16 cellular contexts compared by ENCODE assay signal in the genomic region with DNA sequence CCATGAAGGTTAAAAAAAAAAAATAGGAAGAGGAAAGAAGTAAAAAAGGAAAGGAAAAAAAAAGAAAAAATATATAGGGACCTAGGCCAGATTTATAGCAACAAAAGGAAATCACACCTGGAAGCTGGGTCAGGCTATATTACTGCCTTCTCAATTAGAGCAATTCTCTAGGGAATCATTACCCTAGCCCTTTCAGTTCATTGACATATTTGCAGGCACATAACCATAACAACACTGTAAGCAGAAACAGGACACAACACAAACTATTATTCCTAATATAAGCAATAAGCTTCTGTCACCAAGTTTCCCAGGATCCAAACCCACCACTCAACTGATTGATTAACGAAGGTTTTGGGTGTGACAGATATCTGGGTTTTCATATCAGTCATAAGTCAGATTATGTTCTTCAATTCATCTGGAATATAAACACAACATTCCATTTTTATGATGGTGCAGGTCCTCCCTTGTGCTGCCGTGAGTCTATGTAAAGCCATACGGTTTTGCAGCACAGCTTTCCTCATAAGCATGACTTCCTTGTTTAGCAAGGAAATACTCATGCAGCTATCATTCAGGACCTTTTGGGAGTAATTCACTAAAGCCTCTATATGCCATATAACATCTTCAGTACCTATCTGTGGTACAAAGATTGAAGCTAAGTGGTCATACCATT. TPM values are rescaled to one million over a fixed set of nuclear protein-coding genes. Genes with fewer than 3 reads are reported as not detected.
DNase-seq lines count a peak whose midpoint lies in the region; ATAC-seq and TF ChIP-seq lines count a peak whose summit lies in the region.
"Had no signal": no experiment of that assay in that cellular context is flagged by ENCODE, and none has a peak within 500 bp of the region (broad histone marks: within the 10 kb centered on the region; RNA-seq: fewer than 3 reads in every experiment).

No MANE protein-coding gene starts in this region.

- peaks cover 66% of the 10 kb centered on the region for H4K20me1 ChIP-seq in smooth muscle cell (ENCODE audit: low read depth)

- peaks cover 4% of the 10 kb centered on the region for H3F3A ChIP-seq in smooth muscle cell (ENCODE audit: low read depth)

- H3K4me1 Mint-ChIP-seq in activated CD4-positive, alpha-beta T cell treated with anti-CD3 and anti-CD28 coated beads, Interleukin-2, amount 10 ng/mL, durations not matched to agents 7 days and 5 days, result peaks cover 41% of the 10 kb centered on the region

- H3K27me3 ChIP-seq in RWPE2 (ENCODE audit: insufficient read depth, poor library complexity, severe bottlenecking), result no peaks in the 10 kb centered on the region
- no peaks in the 10 kb centered on the region for H3K27me3 ChIP-seq in smooth muscle cell (ENCODE audit: low read depth)

- no peaks in the 10 kb centered on the region for H3K27me3 Mint-ChIP-seq in activated CD4-positive, alpha-beta T cell treated with anti-CD3 and anti-CD28 coated beads, Interleukin-2, amount 10 ng/mL, durations not matched to agents 7 days and 5 days
- H3K27me3 Mint-ChIP-seq: activated CD4-positive, alpha-beta T cell treated with anti-CD3 and anti-CD28 coated beads, Interleukin-2, amount 10 ng/mL, durations not matched to agents 24 days and 14 days; IgD-negative memory B cell had no signal

- peaks cover 36% of the 10 kb centered on the region for H3K36me3 ChIP-seq in RWPE2 (ENCODE audit: low read depth)
- H3K36me3 ChIP-seq in smooth muscle cell (ENCODE audit: low read depth), result no peaks in the 10 kb centered on the region

- peaks cover 41% of the 10 kb centered on the region for H3K36me3 Mint-ChIP-seq in activated CD4-positive, alpha-beta T cell treated with anti-CD3 and anti-CD28 coated beads, Interleukin-2, amount 10 ng/mL, durations not matched to agents 7 days and 5 days (ENCODE audit: low read depth)

- H3K9me3 Mint-ChIP-seq in activated CD4-positive, alpha-beta T cell treated with anti-CD3 and anti-CD28 coated beads, Interleukin-2, amount 10 ng/mL, durations not matched to agents 7 days and 5 days, result no peaks in the 10 kb centered on the region
- H3K9me3 Mint-ChIP-seq: IgD-negative memory B cell had no signal

- peak overlapping the region; percentile 38 for H3K4me2 ChIP-seq in smooth muscle cell

- no peak overlapping the region for H2AFZ ChIP-seq in smooth muscle cell (ENCODE audit: low read depth)

- no peak overlapping the region for H3K9ac ChIP-seq in smooth muscle cell (ENCODE audit: low read depth)

- no peaks in the 10 kb centered on the region for H3K9me3 ChIP-seq in RWPE2 (ENCODE audit: severe bottlenecking)
- H3K9me3 ChIP-seq in smooth muscle cell (replicated peaks; ENCODE audit: low read depth), result no peaks in the 10 kb centered on the region
- H3K9me3 ChIP-seq: mucosa of descending colon had no signal

- CTCF ChIA-PET in activated CD4-positive, alpha-beta T cell treated with anti-CD3 and anti-CD28 coated beads, Interleukin-2, amount 10 ng/mL, durations not matched to agents 7 days and 5 days (lab: Charles Lee), result interaction anchor here (0.6 to 0.7 kb wide), 3 partner anchors 29 to 927 kb away, joined by 3 read pairs; no protein-coding TSS in a partner anchor

- H3K79me2 ChIP-seq in smooth muscle cell (ENCODE audit: low read depth), result peaks cover 86% of the 10 kb centered on the region

- no peak for ATAC-seq in RWPE2 (ENCODE audit: low read depth)
- ATAC-seq: mucosa of descending colon had no signal

- TF ChIP-seq CTCF in RWPE2 (IDR thresholded peaks at IDR 0.05; ENCODE audit: poor library complexity, severe bottlenecking), result no peak
- TF ChIP-seq CTCF in smooth muscle cell (IDR thresholded peaks at IDR 0.05; ENCODE audit: borderline replicate concordance, insufficient read depth, poor library complexity, severe bottlenecking), result no peak

- no peak for DNase-seq in activated CD4-positive, alpha-beta T cell treated with anti-CD3 and anti-CD28 coated beads, Interleukin-2, amount 10 ng/mL, durations not matched to agents 7 days and 5 days
- no peak for DNase-seq in activated CD4-positive, alpha-beta T cell treated with anti-CD3 and anti-CD28 coated beads, Interleukin-2, amount 50 U/mL, for 4 hours
- DNase-seq in RWPE2 (ENCODE audit: low spot score), result no peak
- peak; percentile 82 for DNase-seq in fibroblast of peridontal ligament (ENCODE audit: extremely low read depth)
- no peak for DNase-seq in smooth muscle cell (lab: John Stamatoyannopoulos, UW; ENCODE audit: unreplicated experiment)
- DNase-seq in NCI-H345 (lab: John Stamatoyannopoulos, UW), result no peak
- DNase-seq in pons (ENCODE audit: low spot score), result no peak
- DNase-seq in stimulated activated CD4-positive, alpha-beta T cell treated with anti-CD3 and anti-CD28 coated beads, Interleukin-4, amount 100 ng/mL, for 4 hours, result no peak
- DNase-seq: activated CD4-positive, alpha-beta T cell treated with anti-CD3 and anti-CD28 coated beads, Interleukin-2, amount 10 ng/mL, durations not matched to agents 24 days and 14 days; activated gamma-delta T cell treated with Interleukin-2 at 50 U/mL for 16 hours; cortex of kidney; hippocampal formation; NCI-H524 treated with DMSO at 0.1 percent for 48 hours had no signal

- peak overlapping the region; percentile 38 for H3K27ac Mint-ChIP-seq in activated CD4-positive, alpha-beta T cell treated with anti-CD3 and anti-CD28 coated beads, Interleukin-2, amount 10 ng/mL, durations not matched to agents 7 days and 5 days
- H3K27ac Mint-ChIP-seq: activated CD4-positive, alpha-beta T cell treated with anti-CD3 and anti-CD28 coated beads, Interleukin-2, amount 10 ng/mL, durations not matched to agents 24 days and 14 days had no signal

- H3K4me1 ChIP-seq in RWPE2 (ENCODE audit: insufficient read depth, poor library complexity, severe bottlenecking) (peaks cover 32% of the 10 kb centered on the region), smooth muscle cell (ENCODE audit: low read depth) (peaks cover 22% of the 10 kb centered on the region)

- H3K27ac ChIP-seq in RWPE2 (ENCODE audit: poor library complexity, severe bottlenecking) (peak overlapping the region; percentile 94), smooth muscle cell (ENCODE audit: low read depth) (peak overlapping the region; percentile 99)
- H3K27ac ChIP-seq: skin epidermis had no signal

- WGBS in smooth muscle cell (ENCODE audit: low lambda C conversion rate), result 29% methylated on average over 3 of the region's 3 CpGs

- H3K4me3 ChIP-seq in RWPE2 (ENCODE audit: severe bottlenecking) (no peak overlapping the region), smooth muscle cell (no peak overlapping the region)
- H3K4me3 ChIP-seq: mucosa of descending colon, skin epidermis had no signal

- POLR2A ChIA-PET in activated CD4-positive, alpha-beta T cell treated with anti-CD3 and anti-CD28 coated beads, Interleukin-2, amount 10 ng/mL, durations not matched to agents 7 days and 5 days (lab: Charles Lee), result no interaction called here

- H3K4me3 Mint-ChIP-seq in activated CD4-positive, alpha-beta T cell treated with anti-CD3 and anti-CD28 coated beads, Interleukin-2, amount 10 ng/mL, durations not matched to agents 7 days and 5 days, result no peak overlapping the region

RNA-seq across cellular contexts. Expression of gene PCNX4, which starts 4.2 kb away (rescaled TPM):
- total RNA-seq in activated CD4-positive, alpha-beta T cell treated with anti-CD3 and anti-CD28 coated beads, Interleukin-2, amount 10 ng/mL, durations not matched to agents 7 days and 5 days, result 10 to 100 TPM; 33.3 to 36.9 TPM
- total RNA-seq in smooth muscle cell, result 67.9 and 93.9 TPM in 2 replicates
- polyA plus RNA-seq in smooth muscle cell, result 24.1 and 28.2 TPM in 2 replicates
